Comparison of ENCODE assay signal across 8 cellular contexts in genomic region chr7:149125864-149126661, GRCh38. TPM values are rescaled to one million over a fixed set of nuclear protein-coding genes. Genes with fewer than 3 reads are reported as not detected.
A peak's percentile ranks its signal among the peaks of the same experiment; 100 is the strongest.
DNase-seq lines count a peak whose midpoint lies in the region; TF ChIP-seq lines count a peak whose summit lies in the region.

Gene ZNF425 (minus strand): TSS chr7:149126324. CDS start chr7:149126213, 111 bp downstream.

- H3K27me3 ChIP-seq in stomach smooth muscle (ENCODE audit: control insufficient read depth in 1 of 2, insufficient read depth in 2 of 2, low read length in 2 of 2), result no peaks in the 10 kb centered on the region

- no peaks in the 10 kb centered on the region for H3K27me3 Mint-ChIP-seq in neural crest cell (ENCODE audit: low read depth)

- TF ChIP-seq CTCF in LNCAP (IDR thresholded peaks at IDR 0.05), result peak; percentile 96
- TF ChIP-seq CTCF in RWPE1 (conservative IDR thresholded peaks at IDR 0.05; ENCODE audit: low read depth), result peak; percentile 99
- peak; percentile 77 for TF ChIP-seq CTCF in fibroblast of the aortic adventitia (IDR thresholded peaks at IDR 0.05; ENCODE audit: insufficient read depth, low read length)
- peak; percentile 94 for TF ChIP-seq CTCF in neural crest cell (conservative IDR thresholded peaks at IDR 0.05)

- H3K36me3 ChIP-seq in stomach smooth muscle (ENCODE audit: control insufficient read depth in 2 of 2, insufficient read depth in 2 of 2, low read length in 2 of 2), result peaks cover 0 to 4% of the 10 kb centered on the region in 2 donors

- H3K27ac ChIP-seq in RWPE1 (peak within 1 kb of the TSS; percentile 94), stomach smooth muscle (ENCODE audit: low read length) (peak within 1 kb of the TSS; percentile 88)

- DNase-seq in ELR (ENCODE audit: low read depth), result peak; percentile 94
- DNase-seq in H4 (ENCODE audit: low spot score), result peak; percentile 84
- peak; percentile 88 for DNase-seq in RWPE1 (ENCODE audit: low spot score)
- peak; percentile 94 for DNase-seq in activated effector memory CD4-positive, alpha-beta T cell treated with Interleukin-2 at 50 U/mL for 16 hours
- DNase-seq in fibroblast of the aortic adventitia (ENCODE audit: low read depth), result peak; percentile 88
- peak; percentile 90 for DNase-seq in neural crest cell (ENCODE audit: low read depth, low spot score)

- H3K4me1 Mint-ChIP-seq in neural crest cell, result peaks cover 30% of the 10 kb centered on the region

- peak within 1 kb of the TSS; percentile 99 for H3K27ac Mint-ChIP-seq in neural crest cell (ENCODE audit: unreplicated experiment)

- POLR2A ChIA-PET in RWPE1 (lab: Yijun Ruan, JAX; ENCODE audit: low non-redundant PET), result interaction anchor here (0.5 to 0.6 kb wide), 3 partner anchors 37 to 98 kb away, joined by 3 to 5 read pairs (median 4); partner anchors contain the start of gene PDIA4

- H3K36me3 Mint-ChIP-seq in neural crest cell (ENCODE audit: low read depth), result peaks cover 18% of the 10 kb centered on the region

- H3K4me3 Mint-ChIP-seq in neural crest cell, result peak within 1 kb of the TSS; percentile 95

- peak within 1 kb of the TSS; percentile 96 for H3K9ac ChIP-seq in stomach smooth muscle (ENCODE audit: low read length in 2 of 2)

- peak within 1 kb of the TSS; percentile 99 for H3K4me3 ChIP-seq in fibroblast of the aortic adventitia (ENCODE audit: low read depth, low read length)
- H3K4me3 ChIP-seq in stomach smooth muscle (ENCODE audit: low read length in 2 of 2), result peak within 1 kb of the TSS; percentile 98 to 99

- CTCF ChIA-PET in RWPE1 (lab: Yijun Ruan, JAX), result interaction anchor here (0.6 to 2.9 kb wide), 9 partner anchors 15 to 319 kb away, joined by 3 to 19 read pairs (median 3); partner anchors contain the start of genes ZNF282 and ZNF398

- H3K4me1 ChIP-seq in stomach smooth muscle (ENCODE audit: control insufficient read depth, insufficient read depth, low read length), result peaks cover 7% of the 10 kb centered on the region

- H3K9me3 Mint-ChIP-seq in neural crest cell, result peaks cover 6% of the 10 kb centered on the region

- H3K9me3 ChIP-seq in stomach smooth muscle (ENCODE audit: control insufficient read depth in 2 of 2, low read length in 2 of 2), result no peaks in the 10 kb centered on the region

RNA-seq across cellular contexts. Expression of gene ZNF425, which starts in this region (rescaled TPM):
- total RNA-seq in H4 (2014; rRNA removed; shearing (Covaris generic)), result 0.88 and 1.7 TPM in 2 replicates
- total RNA-seq in fibroblast of the aortic adventitia (ENCODE audit: low replicate concordance) (4.3 and 6.5 TPM in 2 replicates), neural crest cell (4.9 and 5.8 TPM in 2 replicates)

Comparison
In these comparisons a context has a peak if more than half of its experiments do, and no peak if none do; other contexts are left out.
1. Peak in every context shown above with its lines: DNase-seq, H3K4me3 ChIP-seq and H3K27ac ChIP-seq.